8 cellular contexts compared by ENCODE assay signal in genomic region chr5:79229357-79230174, GRCh38. TPM values are rescaled to one million over a fixed set of nuclear protein-coding genes. Genes with fewer than 3 reads are reported as not detected.
DNase-seq lines count a peak whose midpoint lies in the region; ATAC-seq and TF ChIP-seq lines count a peak whose summit lies in the region.

No MANE protein-coding gene starts in this region.

- H3K4me3 Mint-ChIP-seq in CD4-positive, CD25-positive, alpha-beta regulatory T cell = peak overlapping the region in 1 of 4 donors; percentile 50

- TF ChIP-seq EP300 in tibial nerve (IDR thresholded peaks at IDR 0.05) = no peak

- intact Hi-C loops in dorsolateral prefrontal cortex (cut with DNase I) = loop anchor here in 1 of 2 donors (10.0 kb wide), 3 partner anchors 235 to 715 kb away; partner anchors contain the start of gene ARSB

- peaks cover 6% of the 10 kb centered on the region for H3K36me3 Mint-ChIP-seq in CD4-positive, CD25-positive, alpha-beta regulatory T cell

- H3K27ac Mint-ChIP-seq in CD4-positive, CD25-positive, alpha-beta regulatory T cell = peak overlapping the region in 2 of 3 donors; percentile 18 to 35

- H3K4me3 ChIP-seq in CD4-positive, CD25-positive, alpha-beta regulatory T cell (ENCODE audit: low read depth, low read length) = no peak overlapping the region
- H3K4me3 ChIP-seq in tibial nerve = no peak overlapping the region
- H3K4me3 ChIP-seq in dorsolateral prefrontal cortex = no peak overlapping the region

- no peaks in the 10 kb centered on the region for H3K9me3 Mint-ChIP-seq in CD4-positive, CD25-positive, alpha-beta regulatory T cell

- TF ChIP-seq CTCF in tibial nerve (IDR thresholded peaks at IDR 0.05) (no peak), dorsolateral prefrontal cortex (IDR thresholded peaks at IDR 0.05 in 54 of 56, conservative IDR thresholded peaks at IDR 0.05 in 2 of 56; ENCODE audit: low read depth in 1 of 56, partially characterized antibody in 56 of 56) (no peak)

- H3K36me3 ChIP-seq in CD4-positive, CD25-positive, alpha-beta regulatory T cell (ENCODE audit: control insufficient read depth, insufficient read depth, low read length) = no peaks in the 10 kb centered on the region
- H3K36me3 ChIP-seq in tibial nerve = peaks cover 0 to 13% (median 0%) of the 10 kb centered on the region in 3 donors

- 89 to 94% methylated on average over 10 of the region's 10 CpGs for whole genome bisulfite sequencing in tibial nerve, 2 donors

- H3K27ac ChIP-seq in CD4-positive, CD25-positive, alpha-beta regulatory T cell (ENCODE audit: insufficient read depth, low read length, poor library complexity, severe bottlenecking) = no peak overlapping the region
- H3K27ac ChIP-seq in tibial nerve (no peak overlapping the region), dorsolateral prefrontal cortex (no peak overlapping the region)

- DNase-seq in CD4-positive, CD25-positive, alpha-beta regulatory T cell = peak in 2 of 3 donors; percentile 5 to 15
- DNase-seq in activated T-helper 9 cell treated with anti-CD3 and anti-CD28 coated beads, Interleukin-2, amount 50 U/mL, for 16 hours (ENCODE audit: low read depth) = peak; percentile 3
- DNase-seq in tibial nerve (ENCODE audit: low spot score in 2 of 2) (no peak), NCI-H526 (lab: John Stamatoyannopoulos, UW) (no peak), dorsolateral prefrontal cortex (no peak), NCI-H748 (lab: John Stamatoyannopoulos, UW; ENCODE audit: unreplicated experiment) (no peak)

- peaks cover 5% of the 10 kb centered on the region for H3K27me3 Mint-ChIP-seq in CD4-positive, CD25-positive, alpha-beta regulatory T cell

- peaks cover 0 to 14% (median 9%) of the 10 kb centered on the region in 4 donors for H3K4me1 Mint-ChIP-seq in CD4-positive, CD25-positive, alpha-beta regulatory T cell

- no peak for TF ChIP-seq POLR2A in tibial nerve (IDR thresholded peaks at IDR 0.05)

- ATAC-seq in CD4-positive, CD25-positive, alpha-beta regulatory T cell (ENCODE audit: low read depth in 2 of 2) = peak in 1 of 2 donors; percentile 55
- peak; percentile 80 for ATAC-seq in GM19035 (IDR thresholded peaks at IDR 0.05; ENCODE audit: unreplicated experiment)
- peak; percentile 80 for ATAC-seq in HG03432 (IDR thresholded peaks at IDR 0.05; ENCODE audit: unreplicated experiment)

- H3K9me3 ChIP-seq in CD4-positive, CD25-positive, alpha-beta regulatory T cell (ENCODE audit: control insufficient read depth in 2 of 2, low read length in 2 of 2) = no peaks in the 10 kb centered on the region
- no peaks in the 10 kb centered on the region for H3K9me3 ChIP-seq in tibial nerve

- no peaks in the 10 kb centered on the region for H3K4me1 ChIP-seq in CD4-positive, CD25-positive, alpha-beta regulatory T cell (ENCODE audit: control insufficient read depth, insufficient read depth, low read length, poor library complexity, severe bottlenecking)
- H3K4me1 ChIP-seq in tibial nerve = no peaks in the 10 kb centered on the region

- no peaks in the 10 kb centered on the region for H3K27me3 ChIP-seq in CD4-positive, CD25-positive, alpha-beta regulatory T cell (ENCODE audit: control insufficient read depth, insufficient read depth, low read length)
- H3K27me3 ChIP-seq in tibial nerve = no peaks in the 10 kb centered on the region
- H3K27me3 ChIP-seq in dorsolateral prefrontal cortex = no peaks in the 10 kb centered on the region

RNA-seq across cellular contexts. Expression of gene JMY, which starts 6.4 kb away (rescaled TPM):
- 71.6 TPM for total RNA-seq in CD4-positive, CD25-positive, alpha-beta regulatory T cell
- 1 to 10 TPM; 4.9 to 8.1 (median 6.1) TPM for polyA plus RNA-seq in CD4-positive, CD25-positive, alpha-beta regulatory T cell
- total RNA-seq in tibial nerve (10 to 100 TPM; 14.7 to 25.7 (median 23.4) TPM), dorsolateral prefrontal cortex (10 to 100 TPM; 21.8 to 40.5 (median 29.8) TPM)

Comparison
In these comparisons a context has a peak if more than half of its experiments do, and no peak if none do; other contexts are left out.
1. DNase-seq: peak in CD4-positive, CD25-positive, alpha-beta regulatory T cell (2 of 3) and activated T-helper 9 cell treated with anti-CD3 and anti-CD28 coated beads, Interleukin-2, amount 50 U/mL, for 16 hours (single experiment); none in tibial nerve (0 of 2), NCI-H526 (0 of 2), dorsolateral prefrontal cortex (0 of 10) and NCI-H748 (single experiment).